ENCODE assay signal across 8 cellular contexts in the genomic region with DNA sequence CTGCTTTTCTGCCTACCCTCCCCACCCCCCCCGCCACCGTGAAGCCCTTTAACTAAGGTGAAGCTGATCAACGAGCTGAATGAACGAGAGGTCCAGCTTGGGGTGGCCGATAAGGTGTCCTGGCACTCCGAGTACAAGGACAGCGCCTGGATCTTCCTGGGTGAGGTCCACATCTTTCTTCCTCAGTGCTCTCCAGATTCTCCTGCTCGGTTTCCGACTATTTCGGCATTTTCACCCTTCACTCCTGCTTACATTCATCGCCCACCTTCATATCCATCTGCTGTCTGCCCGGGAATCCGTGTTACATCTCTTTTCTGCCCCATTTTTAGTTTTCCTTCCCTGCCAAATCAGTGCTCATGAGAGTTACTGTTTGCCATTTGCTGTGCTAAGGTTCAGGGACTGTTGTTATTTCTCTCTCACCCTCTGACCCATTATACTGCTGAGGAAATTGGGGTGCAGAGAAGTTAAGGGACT. TPM values are rescaled to one million over a fixed set of nuclear protein-coding genes. Genes with fewer than 3 reads are reported as not detected.
DNase-seq lines count a peak whose midpoint lies in the region; ATAC-seq, FAIRE-seq and TF ChIP-seq lines count a peak whose summit lies in the region.

No MANE protein-coding gene starts in this region.

- peak; percentile 47 to 57; a peak in 5 of 6 replicates for ATAC-seq in A549
- ATAC-seq in HG03039 (IDR thresholded peaks at IDR 0.05; ENCODE audit: unreplicated experiment), result peak; percentile 3
- ATAC-seq in body of pancreas, result no peak
- no peak for ATAC-seq in HG03378 (IDR thresholded peaks at IDR 0.05; ENCODE audit: unreplicated experiment)

- TF ChIP-seq CTCF in A549 (IDR thresholded peaks at IDR 0.05), result no peak
- TF ChIP-seq CTCF in body of pancreas (IDR thresholded peaks at IDR 0.05), result no peak

- H3K4me1 ChIP-seq in A549, result peaks cover 4% of the 10 kb centered on the region; the same call in 1 of the 3 replicates
- no peaks in the 10 kb centered on the region for H3K4me1 ChIP-seq in body of pancreas
- peaks cover 8% of the 10 kb centered on the region for H3K4me1 ChIP-seq in mononuclear cell (ENCODE audit: insufficient read depth, low read length)

- intact Hi-C loops in body of pancreas (cut with DNase I), result no loop called here

- FAIRE-seq in A549 (lab: Jason Lieb, UNC), result peak; percentile 46

- H3K27me3 ChIP-seq in body of pancreas (no peaks in the 10 kb centered on the region), mononuclear cell (ENCODE audit: insufficient read depth, low read length) (no peaks in the 10 kb centered on the region)

- H3K4me3 ChIP-seq in A549 (peak overlapping the region; percentile 65), body of pancreas (peak overlapping the region; percentile 27 to 41), mononuclear cell (ENCODE audit: low read length) (peak overlapping the region; percentile 83)

- CTCF ChIA-PET in A549 (lab: Yijun Ruan, JAX), result interaction anchor here (1.7 to 2.3 kb wide), 2 partner anchors 9 to 174 kb away, joined by 3 to 7 read pairs; no protein-coding TSS in a partner anchor

- POLR2A ChIA-PET in A549 (lab: Yijun Ruan, JAX), result interaction anchor here (1.0 kb wide), 1 partner anchor 9 kb away, joined by 3 read pairs; no protein-coding TSS in a partner anchor

- H3K27ac ChIP-seq in A549 (peak overlapping the region; percentile 75 to 95), body of pancreas (peak overlapping the region in 3 of 4 donors; percentile 52 to 84 (median 82))

- DNase-seq in A549 (ENCODE audit: low read depth in 1 of 2, low spot score in 1 of 2) (no peak), body of pancreas (no peak), NCI-H1694 treated with DMSO at 0.1 percent for 48 hours (lab: John Stamatoyannopoulos, UW) (no peak), DMS 273 treated with DMSO at 0.1 percent for 48 hours (lab: John Stamatoyannopoulos, UW) (no peak), 8988T (no peak)

- TF ChIP-seq EP300 in A549 (IDR thresholded peaks at IDR 0.05), result no peak

- H3K9me3 ChIP-seq in A549, result no peaks in the 10 kb centered on the region
- no peaks in the 10 kb centered on the region for H3K9me3 ChIP-seq in body of pancreas
- no peaks in the 10 kb centered on the region for H3K9me3 ChIP-seq in mononuclear cell (ENCODE audit: low read depth, low read length)

- no peak for TF ChIP-seq RAD21 in A549 (conservative IDR thresholded peaks at IDR 0.05 in 1 of 2, IDR thresholded peaks at IDR 0.05 in 1 of 2)

- under 1% methylated on average over 11 of the region's 13 CpGs for WGBS in A549 (ENCODE audit: missing lambda C conversion rate)
- 0 to 1% methylated on average over 6 to 12 of the region's 13 CpGs for WGBS in body of pancreas, 2 donors

- TF ChIP-seq POLR2A in A549 (IDR thresholded peaks at IDR 0.05; ENCODE audit: low read length) (no peak), body of pancreas (IDR thresholded peaks at IDR 0.05) (no peak)

- peak overlapping the region; percentile 92 for H3K4me2 ChIP-seq in A549

- no peaks in the 10 kb centered on the region for H3K36me3 ChIP-seq in body of pancreas (replicated peaks in 1 of 2; ENCODE audit: insufficient read depth in 1 of 2, low read depth in 2 of 2)

TF ChIP-seq in A549, 52 proteins besides CTCF, POLR2A, EP300 and RAD21:
- TF ChIP-seq FOSL2 (IDR thresholded peaks at IDR 0.05) (no peak), FOSL2 (CRISPR knock-in tag; IDR thresholded peaks at IDR 0.05) (no peak), CHD2 (IDR thresholded peaks at IDR 0.05; ENCODE audit: low read length, partially characterized antibody) (no peak), HDAC2 (IDR thresholded peaks at IDR 0.05) (no peak), JUNB (IDR thresholded peaks at IDR 0.05) (no peak), RNF2 (IDR thresholded peaks at IDR 0.05; ENCODE audit: borderline replicate concordance, low read depth) (no peak), ZNF302 (CRISPR knock-in tag; IDR thresholded peaks at IDR 0.05) (no peak), FOSB (CRISPR knock-in tag; IDR thresholded peaks at IDR 0.05) (no peak), FOXS1 (CRISPR knock-in tag; IDR thresholded peaks at IDR 0.05) (no peak), MAFK (IDR thresholded peaks at IDR 0.05; ENCODE audit: partially characterized antibody) (no peak)
- TF ChIP-seq, protein P1, sequence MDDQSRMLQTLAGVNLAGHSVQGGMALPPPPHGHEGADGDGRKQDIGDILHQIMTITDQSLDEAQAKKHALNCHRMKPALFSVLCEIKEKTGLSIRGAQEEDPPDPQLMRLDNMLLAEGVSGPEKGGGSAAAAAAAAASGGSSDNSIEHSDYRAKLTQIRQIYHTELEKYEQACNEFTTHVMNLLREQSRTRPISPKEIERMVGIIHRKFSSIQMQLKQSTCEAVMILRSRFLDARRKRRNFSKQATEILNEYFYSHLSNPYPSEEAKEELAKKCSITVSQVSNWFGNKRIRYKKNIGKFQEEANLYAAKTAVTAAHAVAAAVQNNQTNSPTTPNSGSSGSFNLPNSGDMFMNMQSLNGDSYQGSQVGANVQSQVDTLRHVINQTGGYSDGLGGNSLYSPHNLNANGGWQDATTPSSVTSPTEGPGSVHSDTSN (IDR thresholded peaks at IDR 0.05), result no peak

RNA-seq across cellular contexts. Expression of gene RBMX2, which starts 0.5 kb away (rescaled TPM):
- polyA plus RNA-seq in A549 (2011; rRNA removed) (27.2 and 34.5 TPM in 2 replicates), A549 (2017; fragmentation: RNase III; extraction: RNeasy Plus Mini Kit Qiagen cat#74134 plus additional on column Dnase treatment) (31.0 to 31.5 TPM (median 31.1 TPM) in 3 replicates)
- polyA plus RNA-seq in A549 (2012; cell fraction: cytosol; rRNA removed), result 11.6 and 12.7 TPM in 2 replicates
- 4.3 and 8.1 TPM in 2 replicates for polyA plus RNA-seq in A549 (2012; cell fraction: nucleus; rRNA removed)
- polyA minus RNA-seq in A549 (2011; rRNA and poly(A)+ RNA removed), result 5.9 and 8.2 TPM in 2 replicates
- total RNA-seq in body of pancreas (10 to 100 TPM in 1 of 2 donors, 1 to 10 TPM in 1; 7.0 to 13.2 TPM), mononuclear cell (19.7 TPM)

RNA-seq across cellular contexts. Expression of gene GPR119, which starts 16.8 kb away (rescaled TPM):
- not detected in 2 replicates for polyA plus RNA-seq in A549 (2011; rRNA removed)
- not detected in 2 replicates for polyA plus RNA-seq in A549 (2012; cell fraction: cytosol; rRNA removed)
- polyA plus RNA-seq in A549 (2012; cell fraction: nucleus; rRNA removed), result not detected in 2 replicates
- polyA plus RNA-seq in A549 (2017; fragmentation: RNase III; extraction: RNeasy Plus Mini Kit Qiagen cat#74134 plus additional on column Dnase treatment), result not detected in 3 replicates
- not detected in 2 replicates for polyA minus RNA-seq in A549 (2011; rRNA and poly(A)+ RNA removed)
- total RNA-seq in body of pancreas, result 10 to 100 TPM in 1 of 2 donors, 1 to 10 TPM in 1; 1.8 to 15.2 TPM
- total RNA-seq in mononuclear cell, result not detected

Comparison
In these comparisons a context has a peak if more than half of its experiments do, and no peak if none do; other contexts are left out.
1. ATAC-seq: peak in A549 (2 of 2) and HG03039 (single experiment); none in body of pancreas (single experiment) and HG03378 (single experiment).
2. Peak in every context shown above with its lines, with median percentiles within 50 percentile points of each other: H3K4me3 ChIP-seq.